9 cellular contexts compared by ENCODE assay signal in genomic region chr4:184328022-184328736, GRCh38.
DNase-seq lines count a peak whose midpoint lies in the region; ATAC-seq and TF ChIP-seq lines count a peak whose summit lies in the region.
"Had no signal": no experiment of that assay in that cellular context is flagged by ENCODE, and none has a peak within 500 bp of the region (broad histone marks: within the 10 kb centered on the region; RNA-seq: fewer than 3 reads in every experiment).

No MANE protein-coding gene starts in this region.

- H3K27ac ChIP-seq in right atrium auricular region = no peak overlapping the region
- no peak overlapping the region for H3K27ac ChIP-seq in upper lobe of right lung
- H3K27ac ChIP-seq: thoracic aorta had no signal

- H3K27me3 Mint-ChIP-seq in activated naive CD4-positive, alpha-beta T cell treated with anti-CD3 and anti-CD28 coated beads, Interleukin-2, amount 10 ng/mL, durations not matched to agents 7 days and 5 days = peaks cover 14% of the 10 kb centered on the region

- H3K27me3 ChIP-seq in right atrium auricular region (no peaks in the 10 kb centered on the region), upper lobe of right lung (no peaks in the 10 kb centered on the region)

- H3K9me3 ChIP-seq in right atrium auricular region (no peaks in the 10 kb centered on the region), upper lobe of right lung (no peaks in the 10 kb centered on the region)
- H3K9me3 ChIP-seq: thoracic aorta had no signal

- H3K27ac Mint-ChIP-seq in activated naive CD4-positive, alpha-beta T cell treated with anti-CD3 and anti-CD28 coated beads, Interleukin-2, amount 10 ng/mL, durations not matched to agents 7 days and 5 days = peak overlapping the region; percentile 35

- TF ChIP-seq CTCF in right atrium auricular region (IDR thresholded peaks at IDR 0.05) (no peak), upper lobe of right lung (IDR thresholded peaks at IDR 0.05) (no peak)

- H3K4me1 Mint-ChIP-seq in activated naive CD4-positive, alpha-beta T cell treated with anti-CD3 and anti-CD28 coated beads, Interleukin-2, amount 10 ng/mL, durations not matched to agents 7 days and 5 days = peaks cover 16% of the 10 kb centered on the region

- DNase-seq in right atrium auricular region (ENCODE audit: low spot score) (peak; percentile 36), cardiac septum (ENCODE audit: low spot score) (no peak), foreskin melanocyte (no peak), upper lobe of right lung (no peak), nucleus accumbens (lab: John Stamatoyannopoulos, UW) (no peak)
- DNase-seq in activated naive CD4-positive, alpha-beta T cell treated with anti-CD3 and anti-CD28 coated beads, Interleukin-2, amount 10 ng/mL, durations not matched to agents 7 days and 5 days = no peak
- DNase-seq in stimulated activated naive CD4-positive, alpha-beta T cell treated with Interleukin-2 at 50 U/mL for 16 hours (lab: John Stamatoyannopoulos, UW) = no peak

- intact Hi-C loops in cardiac septum (cut with DNase I) (no loop called here), upper lobe of right lung (cut with DNase I) (no loop called here)

- no peak overlapping the region for H3K4me3 ChIP-seq in right atrium auricular region
- no peak overlapping the region for H3K4me3 ChIP-seq in upper lobe of right lung
- H3K4me3 ChIP-seq: thoracic aorta had no signal

- CTCF ChIA-PET in activated naive CD4-positive, alpha-beta T cell treated with anti-CD3 and anti-CD28 coated beads, Interleukin-2, amount 10 ng/mL, durations not matched to agents 7 days and 5 days (lab: Charles Lee) = interaction anchor here (0.7 to 1.0 kb wide), 3 partner anchors 22 to 67 kb away, joined by 3 to 4 read pairs (median 3); no protein-coding TSS in a partner anchor

- H3K36me3 ChIP-seq in right atrium auricular region (no peaks in the 10 kb centered on the region), upper lobe of right lung (no peaks in the 10 kb centered on the region)
- H3K36me3 ChIP-seq: thoracic aorta had no signal

- no peak overlapping the region for H3K4me3 Mint-ChIP-seq in activated naive CD4-positive, alpha-beta T cell treated with anti-CD3 and anti-CD28 coated beads, Interleukin-2, amount 10 ng/mL, durations not matched to agents 7 days and 5 days

- H3K9me3 Mint-ChIP-seq in activated naive CD4-positive, alpha-beta T cell treated with anti-CD3 and anti-CD28 coated beads, Interleukin-2, amount 10 ng/mL, durations not matched to agents 7 days and 5 days = no peaks in the 10 kb centered on the region

- H3K4me1 ChIP-seq in right atrium auricular region = peaks cover 0 to 14% of the 10 kb centered on the region in 2 donors
- H3K4me1 ChIP-seq in upper lobe of right lung = peaks cover 12% of the 10 kb centered on the region

- no peaks in the 10 kb centered on the region for H3K36me3 Mint-ChIP-seq in activated naive CD4-positive, alpha-beta T cell treated with anti-CD3 and anti-CD28 coated beads, Interleukin-2, amount 10 ng/mL, durations not matched to agents 7 days and 5 days

- ATAC-seq in HG03066 (IDR thresholded peaks at IDR 0.05; ENCODE audit: low read depth, unreplicated experiment) (peak; percentile 63), upper lobe of right lung (no peak)
